Comparison of ENCODE assay signal across 10 cellular contexts in genomic region chr2:157830696-157831570, GRCh38. TPM values are rescaled to one million over a fixed set of nuclear protein-coding genes. Genes with fewer than 3 reads are reported as not detected.
DNase-seq lines count a peak whose midpoint lies in the region; ATAC-seq and TF ChIP-seq lines count a peak whose summit lies in the region.
"Had no signal": no experiment of that assay in that cellular context is flagged by ENCODE, and none has a peak within 500 bp of the region (broad histone marks: within the 10 kb centered on the region; RNA-seq: fewer than 3 reads in every experiment).

No MANE protein-coding gene starts in this region.

- H3K27ac ChIP-seq in brain microvascular endothelial cell: peak overlapping the region; percentile 93
- H3K27ac ChIP-seq in left lung: peak overlapping the region; percentile 66 to 81
- H3K27ac ChIP-seq in urinary bladder (ENCODE audit: low read depth): peak overlapping the region; percentile 6
- H3K27ac ChIP-seq in spleen: no peak overlapping the region

- H3K4me3 ChIP-seq in brain microvascular endothelial cell (ENCODE audit: low read depth, low read length) (no peak overlapping the region), left lung (no peak overlapping the region), urinary bladder (ENCODE audit: low read depth, low read length) (no peak overlapping the region), spleen (no peak overlapping the region)

- H3K9me3 Mint-ChIP-seq in activated CD4-positive, alpha-beta T cell treated with anti-CD3 and anti-CD28 coated beads, Interleukin-2, amount 10 ng/mL, durations not matched to agents 24 days and 14 days: no peaks in the 10 kb centered on the region
- H3K9me3 Mint-ChIP-seq: activated naive CD4-positive, alpha-beta T cell treated with anti-CD3 and anti-CD28 coated beads for 36 hours had no signal

- intact Hi-C loops in activated CD4-positive, alpha-beta T cell treated with anti-CD3 and anti-CD28 coated beads, Interleukin-2, amount 10 ng/mL, durations not matched to agents 24 days and 14 days (cut with micrococcal nuclease): no loop called here
- intact Hi-C loops in left lung (cut with DNase I): no loop called here
- intact Hi-C loops in spleen (cut with DNase I; ENCODE audit: low total_unique reads): no loop called here

- 29% methylated on average over 2 of the region's 2 CpGs for WGBS in urinary bladder
- 74 to 88% (median 83%) methylated on average over 2 of the region's 2 CpGs for WGBS in spleen, 5 donors

- DNase-seq in activated CD4-positive, alpha-beta T cell treated with anti-CD3 and anti-CD28 coated beads, Interleukin-2, amount 10 ng/mL, durations not matched to agents 24 days and 14 days: no peak
- DNase-seq in activated CD4-positive, alpha-beta T cell treated with anti-CD3 and anti-CD28 coated beads, Interleukin-2, amount 50 U/mL, for 1 hour: no peak
- DNase-seq in brain microvascular endothelial cell (peak; percentile 89), left lung (no peak), NCI-H2196 treated with DMSO at 0.1 percent for 48 hours (lab: John Stamatoyannopoulos, UW; ENCODE audit: unreplicated experiment) (no peak), spleen (no peak)
- DNase-seq: activated naive CD4-positive, alpha-beta T cell treated with anti-CD3 and anti-CD28 coated beads for 36 hours; DND-41 had no signal

- H3K36me3 ChIP-seq in brain microvascular endothelial cell (replicated peaks) (no peaks in the 10 kb centered on the region), left lung (no peaks in the 10 kb centered on the region), urinary bladder (ENCODE audit: insufficient read depth) (no peaks in the 10 kb centered on the region), spleen (peaks cover 0 to 4% (median 0%) of the 10 kb centered on the region in 6 donors)

- H3K4me3 Mint-ChIP-seq in activated CD4-positive, alpha-beta T cell treated with anti-CD3 and anti-CD28 coated beads, Interleukin-2, amount 10 ng/mL, durations not matched to agents 24 days and 14 days: no peak overlapping the region
- H3K4me3 Mint-ChIP-seq: activated naive CD4-positive, alpha-beta T cell treated with anti-CD3 and anti-CD28 coated beads for 36 hours had no signal

- H3K36me3 Mint-ChIP-seq in activated CD4-positive, alpha-beta T cell treated with anti-CD3 and anti-CD28 coated beads, Interleukin-2, amount 10 ng/mL, durations not matched to agents 24 days and 14 days (ENCODE audit: low read depth): peaks cover 42% of the 10 kb centered on the region

- H3K9me3 ChIP-seq in left lung (no peaks in the 10 kb centered on the region), spleen (no peaks in the 10 kb centered on the region)

- H3K27me3 ChIP-seq in brain microvascular endothelial cell (replicated peaks): no peaks in the 10 kb centered on the region
- no peaks in the 10 kb centered on the region for H3K27me3 ChIP-seq in left lung
- no peaks in the 10 kb centered on the region for H3K27me3 ChIP-seq in spleen (replicated peaks in 1 of 7)

- H3K4me1 ChIP-seq in left lung (peaks cover 8 to 15% of the 10 kb centered on the region in 2 donors), urinary bladder (ENCODE audit: insufficient read depth) (no peaks in the 10 kb centered on the region), spleen (peaks cover 0 to 5% (median 0%) of the 10 kb centered on the region in 6 donors)

- H3K4me1 Mint-ChIP-seq in activated CD4-positive, alpha-beta T cell treated with anti-CD3 and anti-CD28 coated beads, Interleukin-2, amount 10 ng/mL, durations not matched to agents 24 days and 14 days: peaks cover 23% of the 10 kb centered on the region

- ATAC-seq in left lung: peak; percentile 86
- no peak for ATAC-seq in GM18909 (IDR thresholded peaks at IDR 0.05; ENCODE audit: poor library complexity, unreplicated experiment)

- H3K27ac Mint-ChIP-seq in activated CD4-positive, alpha-beta T cell treated with anti-CD3 and anti-CD28 coated beads, Interleukin-2, amount 10 ng/mL, durations not matched to agents 24 days and 14 days: peak overlapping the region; percentile 55
- H3K27ac Mint-ChIP-seq: activated naive CD4-positive, alpha-beta T cell treated with anti-CD3 and anti-CD28 coated beads for 36 hours had no signal

- in situ Hi-C loops in brain microvascular endothelial cell (cut with HindIII; ENCODE audit: low pct_ligation_motif_present, low sequenced_read_pairs): no loop called here

- H3K27me3 Mint-ChIP-seq in activated CD4-positive, alpha-beta T cell treated with anti-CD3 and anti-CD28 coated beads, Interleukin-2, amount 10 ng/mL, durations not matched to agents 24 days and 14 days: no peaks in the 10 kb centered on the region

- no peak for TF ChIP-seq POLR2A in spleen (IDR thresholded peaks at IDR 0.05)

- TF ChIP-seq CTCF in brain microvascular endothelial cell (IDR thresholded peaks at IDR 0.05; ENCODE audit: low read depth, low read length, missing control alignments): no peak
- no peak for TF ChIP-seq CTCF in left lung (IDR thresholded peaks at IDR 0.05)
- no peak for TF ChIP-seq CTCF in spleen (IDR thresholded peaks at IDR 0.05 in 8 of 11, conservative IDR thresholded peaks at IDR 0.05 in 3 of 11)

RNA-seq across cellular contexts. Expression of gene ACVR1, which starts 45.2 kb away (rescaled TPM):
- 45.5 and 50.7 TPM in 2 replicates for total RNA-seq in activated CD4-positive, alpha-beta T cell treated with anti-CD3 and anti-CD28 coated beads, Interleukin-2, amount 10 ng/mL, durations not matched to agents 24 days and 14 days
- 10 to 100 TPM; 36.9 to 37.7 TPM for total RNA-seq in left lung
- 25.1 TPM for total RNA-seq in urinary bladder
- polyA plus RNA-seq in urinary bladder: 29.7 TPM
- 10 to 100 TPM; 11.7 to 23.8 (median 14.1) TPM for total RNA-seq in spleen
- polyA plus RNA-seq in spleen: 1 to 10 TPM; 2.1 to 3.5 (median 2.6) TPM

Comparison
In these comparisons a context has a peak if more than half of its experiments do, and no peak if none do; other contexts are left out.
1. H3K27ac ChIP-seq: peak in brain microvascular endothelial cell (single experiment), left lung (2 of 2) and urinary bladder (single experiment); none in spleen (0 of 8).